11 cellular contexts compared by ENCODE assay signal in the genomic region with DNA sequence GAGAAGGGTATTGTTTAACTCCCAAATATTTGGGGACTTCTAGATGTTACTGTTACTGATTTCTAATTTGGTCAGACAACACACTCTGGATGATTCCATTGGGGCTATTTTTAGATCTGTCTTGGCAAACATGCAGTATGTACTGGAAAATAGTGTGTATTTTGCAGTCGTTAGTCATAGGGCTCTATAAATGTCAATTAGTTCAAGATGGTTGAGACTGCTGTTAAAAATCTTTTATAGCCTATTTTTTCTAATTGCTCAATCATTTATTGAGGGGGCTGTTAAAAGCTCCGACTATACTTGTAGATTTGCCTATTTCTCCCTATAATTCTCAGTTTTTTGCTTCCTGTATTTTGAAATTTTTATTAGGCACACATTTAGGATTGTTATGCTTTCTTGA. TPM values are rescaled to one million over a fixed set of nuclear protein-coding genes. Genes with fewer than 3 reads are reported as not detected.
A peak's percentile ranks its signal among the peaks of the same experiment; 100 is the strongest.
DNase-seq lines count a peak whose midpoint lies in the region; ATAC-seq, FAIRE-seq and TF ChIP-seq lines count a peak whose summit lies in the region.
"Had no signal": no experiment of that assay in that cellular context is flagged by ENCODE, and none has a peak within 500 bp of the region (broad histone marks: within the 10 kb centered on the region; RNA-seq: fewer than 3 reads in every experiment).

No MANE protein-coding gene starts in this region.

- no peaks in the 10 kb centered on the region for H3K27me3 ChIP-seq in BJ (ENCODE audit: control insufficient read depth, insufficient read depth, low read length)
- H3K27me3 ChIP-seq in adipocyte (replicated peaks; ENCODE audit: control insufficient read depth, insufficient read depth, low read length): no peaks in the 10 kb centered on the region
- H3K27me3 ChIP-seq in MG63: no peaks in the 10 kb centered on the region

- ATAC-seq in HG03045 (IDR thresholded peaks at IDR 0.05; ENCODE audit: unreplicated experiment): no peak

- FAIRE-seq in GM19239 (lab: Jason Lieb, UNC): no peak
- FAIRE-seq: D721Med had no signal

- H3K9me3 Mint-ChIP-seq in activated CD4-positive, alpha-beta memory T cell treated with anti-CD3 and anti-CD28 coated beads for 36 hours: no peaks in the 10 kb centered on the region
- H3K9me3 Mint-ChIP-seq: T-helper 1 cell treated with Interleukin-12 subunit alpha and Interleukin-12 subunit beta and Interleukin-4 antibody, amounts not matched to agents 30 μg/mL and 1 μg/mL, for 36 hours had no signal

- DNase-seq in BJ (ENCODE audit: low read depth): peak; percentile 95
- DNase-seq in adipocyte (ENCODE audit: low read depth): peak; percentile 94
- DNase-seq in foreskin fibroblast: peak; percentile 78 to 90
- peak; percentile 14 for DNase-seq in renal cortical epithelial cell (ENCODE audit: low read depth)
- DNase-seq in GM19239 (ENCODE audit: insufficient read length, low spot score): no peak
- no peak for DNase-seq in activated CD4-positive, alpha-beta memory T cell treated with anti-CD3 and anti-CD28 coated beads for 36 hours
- no peak for DNase-seq in MG63

- CTCF ChIA-PET in BJ (lab: Yijun Ruan, JAX): interaction anchor here (0.7 to 1.9 kb wide), 6 partner anchors 10 to 136 kb away, joined by 3 to 7 read pairs (median 4); a partner anchor contains a TSS
- CTCF ChIA-PET in activated CD4-positive, alpha-beta memory T cell treated with anti-CD3 and anti-CD28 coated beads for 36 hours (lab: Charles Lee): interaction anchor here (1.2 to 1.3 kb wide), 2 partner anchors 17 to 18 kb away, joined by 3 to 5 read pairs; no protein-coding TSS in a partner anchor

- peaks cover 44% of the 10 kb centered on the region for H3K4me1 ChIP-seq in adipocyte (ENCODE audit: control insufficient read depth, insufficient read depth, low read length)

- intact Hi-C loops in activated CD4-positive, alpha-beta memory T cell treated with anti-CD3 and anti-CD28 coated beads for 36 hours (cut with micrococcal nuclease): no loop called here

- H3K4me1 Mint-ChIP-seq in activated CD4-positive, alpha-beta memory T cell treated with anti-CD3 and anti-CD28 coated beads for 36 hours (ENCODE audit: low read depth): no peaks in the 10 kb centered on the region

- TF ChIP-seq CTCF in BJ (IDR thresholded peaks at IDR 0.05; ENCODE audit: insufficient read depth, low read depth, low read length): no peak
- no peak for TF ChIP-seq CTCF in foreskin fibroblast (IDR thresholded peaks at IDR 0.05; ENCODE audit: low read depth, low read length)

- H3K27ac Mint-ChIP-seq in activated CD4-positive, alpha-beta memory T cell treated with anti-CD3 and anti-CD28 coated beads for 36 hours: no peak overlapping the region
- H3K27ac Mint-ChIP-seq: T-helper 1 cell treated with Interleukin-12 subunit alpha and Interleukin-12 subunit beta and Interleukin-4 antibody, amounts not matched to agents 30 μg/mL and 1 μg/mL, for 36 hours had no signal

- no peak overlapping the region for H3K4me3 Mint-ChIP-seq in activated CD4-positive, alpha-beta memory T cell treated with anti-CD3 and anti-CD28 coated beads for 36 hours
- H3K4me3 Mint-ChIP-seq: T-helper 1 cell treated with Interleukin-12 subunit alpha and Interleukin-12 subunit beta and Interleukin-4 antibody, amounts not matched to agents 30 μg/mL and 1 μg/mL, for 36 hours had no signal

- H3K4me3 ChIP-seq in BJ (ENCODE audit: low read depth, low read length): no peak overlapping the region
- H3K4me3 ChIP-seq in adipocyte (ENCODE audit: low read length): peak overlapping the region; percentile 64
- H3K4me3 ChIP-seq in foreskin fibroblast (ENCODE audit: low read depth in 1 of 2, low read length in 2 of 2): no peak overlapping the region
- H3K4me3 ChIP-seq in MG63: no peak overlapping the region

- no peaks in the 10 kb centered on the region for H3K27me3 Mint-ChIP-seq in activated CD4-positive, alpha-beta memory T cell treated with anti-CD3 and anti-CD28 coated beads for 36 hours

- H3K36me3 ChIP-seq in BJ (ENCODE audit: control insufficient read depth, insufficient read depth, low read length): peaks cover 8% of the 10 kb centered on the region; the same call in 1 of the 2 replicates
- H3K36me3 ChIP-seq in adipocyte (ENCODE audit: control insufficient read depth, insufficient read depth, low read length, severe bottlenecking): peaks cover 58% of the 10 kb centered on the region
- H3K36me3 ChIP-seq in MG63: peaks cover 61% of the 10 kb centered on the region

- peaks cover 48% of the 10 kb centered on the region for H3K36me3 Mint-ChIP-seq in activated CD4-positive, alpha-beta memory T cell treated with anti-CD3 and anti-CD28 coated beads for 36 hours

- POLR2A ChIA-PET in BJ (lab: Charles Lee): no interaction called here
- POLR2A ChIA-PET in activated CD4-positive, alpha-beta memory T cell treated with anti-CD3 and anti-CD28 coated beads for 36 hours (lab: Charles Lee): no interaction called here

- H3K9me3 ChIP-seq in adipocyte (ENCODE audit: control insufficient read depth, low read length) (no peaks in the 10 kb centered on the region), MG63 (peaks cover 11% of the 10 kb centered on the region)

- H3K9ac ChIP-seq in adipocyte (ENCODE audit: low read length): peak overlapping the region; percentile 80

RNA-seq across cellular contexts. Expression of a gene that starts 31.4 kb away (rescaled TPM):
- 89.7 and 123 TPM in 2 replicates for polyA plus RNA-seq in BJ (2011; rRNA removed)
- polyA minus RNA-seq in BJ (2011; rRNA and poly(A)+ RNA removed): 63.8 and 87.0 TPM in 2 replicates
- total RNA-seq in renal cortical epithelial cell: 36.6 and 64.9 TPM in 2 replicates
- 10 to 100 TPM; 76.9 to 82.5 TPM for total RNA-seq in activated CD4-positive, alpha-beta memory T cell treated with anti-CD3 and anti-CD28 coated beads for 36 hours
- 90.7 and 102 TPM in 2 replicates for total RNA-seq in MG63 (2014; rRNA removed; shearing (Covaris generic); ENCODE audit: low replicate concordance)

RNA-seq across cellular contexts. Expression of a gene that starts 35.1 kb away (rescaled TPM):
- 6.9 and 7.7 TPM in 2 replicates for polyA plus RNA-seq in BJ (2011; rRNA removed)
- polyA minus RNA-seq in BJ (2011; rRNA and poly(A)+ RNA removed): 3.9 and 5.7 TPM in 2 replicates
- 14.1 and 30.7 TPM in 2 replicates for total RNA-seq in renal cortical epithelial cell
- total RNA-seq in activated CD4-positive, alpha-beta memory T cell treated with anti-CD3 and anti-CD28 coated beads for 36 hours: not detected
- total RNA-seq in MG63 (2014; rRNA removed; shearing (Covaris generic); ENCODE audit: low replicate concordance): 11.6 and 15.9 TPM in 2 replicates

RNA-seq across cellular contexts. Expression of a gene that starts 50.5 kb away (rescaled TPM):
- polyA plus RNA-seq in BJ (2011; rRNA removed): 0.02 TPM in 1 of 2 replicates, not detected in the other
- polyA minus RNA-seq in BJ (2011; rRNA and poly(A)+ RNA removed): 0.09 and 0.15 TPM in 2 replicates
- not detected in 2 replicates for total RNA-seq in renal cortical epithelial cell
- not detected for total RNA-seq in activated CD4-positive, alpha-beta memory T cell treated with anti-CD3 and anti-CD28 coated beads for 36 hours
- total RNA-seq in MG63 (2014; rRNA removed; shearing (Covaris generic); ENCODE audit: low replicate concordance): not detected in 2 replicates
- total RNA-seq: omental fat pad had no signal

Comparison
In these comparisons a context has a peak if more than half of its experiments do, and no peak if none do; other contexts are left out.
1. DNase-seq: peak in BJ (single experiment), adipocyte (single experiment), foreskin fibroblast (2 of 2) and renal cortical epithelial cell (single experiment); none in GM19239 (single experiment), activated CD4-positive, alpha-beta memory T cell treated with anti-CD3 and anti-CD28 coated beads for 36 hours (single experiment) and MG63 (single experiment).
2. RNA of a gene that starts 35.1 kb away (total RNA-seq): 14.1 to 30.7 TPM in renal cortical epithelial cell and 11.6 to 15.9 TPM in MG63; not detected in activated CD4-positive, alpha-beta memory T cell treated with anti-CD3 and anti-CD28 coated beads for 36 hours; every median in the first group is over 10 times any median in the second.